14 cellular contexts compared by ENCODE assay signal in genomic region chr10:78688221-78688944, GRCh38.
DNase-seq lines count a peak whose midpoint lies in the region; ATAC-seq and TF ChIP-seq lines count a peak whose summit lies in the region.
"Had no signal": no experiment of that assay in that cellular context is flagged by ENCODE, and none has a peak within 500 bp of the region (broad histone marks: within the 10 kb centered on the region; RNA-seq: fewer than 3 reads in every experiment).

No MANE protein-coding gene starts in this region.

- DNase-seq in Caki2 (ENCODE audit: low read depth) (peak; percentile 75), NCI-H1436 (lab: John Stamatoyannopoulos, UW) (no peak), UCSD-AML1 (lab: John Stamatoyannopoulos, UW; ENCODE audit: unreplicated experiment) (no peak), GM19238 (ENCODE audit: insufficient read length, low spot score) (no peak)
- no peak for DNase-seq in T-helper 2 cell treated with Interferon-gamma antibody and Interleukin-4, amounts not matched to agents 5 μg/mL and 100 μg/mL, for 36 hours (ENCODE audit: low spot score)
- DNase-seq: activated B cell treated with CpG ODN at 0.5 μM for 24 hours; activated naive CD4-positive, alpha-beta T cell; KBM-7; OCI-M1; stimulated activated CD4-positive, alpha-beta T cell treated with anti-CD3 and anti-CD28 coated beads, Interleukin-2, amount 100 ng/mL, for 48 hours had no signal

- H3K4me1 ChIP-seq in gastroesophageal sphincter, result peaks cover 0 to 72% (median 15%) of the 10 kb centered on the region in 3 donors
- peaks cover 31% of the 10 kb centered on the region for H3K4me1 ChIP-seq in parathyroid adenoma

- H3K27me3 Mint-ChIP-seq in T-helper 2 cell treated with Interferon-gamma antibody and Interleukin-4, amounts not matched to agents 5 μg/mL and 100 μg/mL, for 36 hours (ENCODE audit: low read depth), result no peaks in the 10 kb centered on the region

- H3K9ac ChIP-seq in parathyroid adenoma, result no peak overlapping the region

- peak overlapping the region; percentile 84 to 89 (median 85) for H3K27ac ChIP-seq in gastroesophageal sphincter
- H3K27ac ChIP-seq in parathyroid adenoma, result peak overlapping the region; percentile 90
- H3K27ac ChIP-seq: body of pancreas had no signal

- H3K4me1 Mint-ChIP-seq in T-helper 2 cell treated with Interferon-gamma antibody and Interleukin-4, amounts not matched to agents 5 μg/mL and 100 μg/mL, for 36 hours (ENCODE audit: low read depth), result no peaks in the 10 kb centered on the region
- H3K4me1 Mint-ChIP-seq: activated B cell treated with CpG ODN at 0.5 μM for 24 hours had no signal

- H3K79me2 ChIP-seq in parathyroid adenoma, result no peaks in the 10 kb centered on the region

- peak; percentile 65 for ATAC-seq in SK-N-SH treated with all-trans-retinoic acid at 6 μM for 48 hours
- ATAC-seq in gastroesophageal sphincter, result no peak

- H3K27me3 ChIP-seq in gastroesophageal sphincter, result no peaks in the 10 kb centered on the region
- no peaks in the 10 kb centered on the region for H3K27me3 ChIP-seq in parathyroid adenoma (ENCODE audit: control insufficient read depth, insufficient read depth, low read length)
- H3K27me3 ChIP-seq: body of pancreas had no signal

- H3K36me3 ChIP-seq in gastroesophageal sphincter (no peaks in the 10 kb centered on the region), parathyroid adenoma (ENCODE audit: control insufficient read depth, insufficient read depth, low read length) (no peaks in the 10 kb centered on the region)

- in situ Hi-C loops in Caki2 (cut with HindIII; ENCODE audit: low pct_unique_long_range_greater_than_20kb, low sequenced_read_pairs), result no loop called here

- WGBS in gastroesophageal sphincter (ENCODE audit: low coverage in 1 of 2), 2 donors, result 68 to 71% methylated on average over 4 to 5 of the region's 6 CpGs

- no peaks in the 10 kb centered on the region for H3K9me3 Mint-ChIP-seq in T-helper 2 cell treated with Interferon-gamma antibody and Interleukin-4, amounts not matched to agents 5 μg/mL and 100 μg/mL, for 36 hours
- H3K9me3 Mint-ChIP-seq: activated B cell treated with CpG ODN at 0.5 μM for 24 hours had no signal

- peak overlapping the region; percentile 77 for H2AFZ ChIP-seq in parathyroid adenoma

- H3K4me3 ChIP-seq in gastroesophageal sphincter (no peak overlapping the region), parathyroid adenoma (ENCODE audit: low read depth, low read length) (no peak overlapping the region)
- H3K4me3 ChIP-seq: body of pancreas had no signal

- no peak overlapping the region for H3K27ac Mint-ChIP-seq in T-helper 2 cell treated with Interferon-gamma antibody and Interleukin-4, amounts not matched to agents 5 μg/mL and 100 μg/mL, for 36 hours
- H3K27ac Mint-ChIP-seq: activated B cell treated with CpG ODN at 0.5 μM for 24 hours had no signal

- no peaks in the 10 kb centered on the region for H3K36me3 Mint-ChIP-seq in T-helper 2 cell treated with Interferon-gamma antibody and Interleukin-4, amounts not matched to agents 5 μg/mL and 100 μg/mL, for 36 hours (ENCODE audit: low read depth)

- no peak overlapping the region for H3K4me2 ChIP-seq in parathyroid adenoma (ENCODE audit: low read length)

- no peaks in the 10 kb centered on the region for H3K9me3 ChIP-seq in gastroesophageal sphincter
- no peaks in the 10 kb centered on the region for H3K9me3 ChIP-seq in parathyroid adenoma (ENCODE audit: control insufficient read depth, low read length)
- H3K9me3 ChIP-seq: body of pancreas had no signal

- H3K4me3 Mint-ChIP-seq in T-helper 2 cell treated with Interferon-gamma antibody and Interleukin-4, amounts not matched to agents 5 μg/mL and 100 μg/mL, for 36 hours, result no peak overlapping the region
- H3K4me3 Mint-ChIP-seq: activated B cell treated with CpG ODN at 0.5 μM for 24 hours had no signal

- no peak for TF ChIP-seq CTCF in gastroesophageal sphincter (IDR thresholded peaks at IDR 0.05)
- no peak for TF ChIP-seq CTCF in parathyroid adenoma (IDR thresholded peaks at IDR 0.05)

- TF ChIP-seq POLR2A in gastroesophageal sphincter (IDR thresholded peaks at IDR 0.05), result no peak

- TF ChIP-seq EP300 in gastroesophageal sphincter (IDR thresholded peaks at IDR 0.05), result no peak

TF ChIP-seq in SK-N-SH treated with all-trans-retinoic acid at 6 μM for 48 hours, 23 proteins besides CTCF, POLR2A, EP300 and RAD21 (continues in another document):
- TF ChIP-seq BACH2 (CRISPR knock-in tag; IDR thresholded peaks at IDR 0.05; ENCODE audit: borderline replicate concordance) (no peak), ZNF70 (CRISPR knock-in tag; IDR thresholded peaks at IDR 0.05) (no peak), GLIS3 (CRISPR knock-in tag; IDR thresholded peaks at IDR 0.05) (no peak), PATZ1 (CRISPR knock-in tag; IDR thresholded peaks at IDR 0.05; ENCODE audit: borderline replicate concordance) (no peak), TSHZ2 (CRISPR knock-in tag; IDR thresholded peaks at IDR 0.05) (no peak), ZFP3 (CRISPR knock-in tag; IDR thresholded peaks at IDR 0.05) (no peak), POU6F1 (CRISPR knock-in tag; IDR thresholded peaks at IDR 0.05; ENCODE audit: borderline replicate concordance, low read depth) (no peak), TOX (CRISPR knock-in tag; IDR thresholded peaks at IDR 0.05; ENCODE audit: borderline replicate concordance) (no peak), CSDC2 (CRISPR knock-in tag; IDR thresholded peaks at IDR 0.05) (no peak), ISL1 (CRISPR knock-in tag; IDR thresholded peaks at IDR 0.05) (no peak), CREB5 (CRISPR knock-in tag; IDR thresholded peaks at IDR 0.05; ENCODE audit: low read depth) (no peak), OSR1 (CRISPR knock-in tag; IDR thresholded peaks at IDR 0.05) (no peak), ZNF8 (CRISPR knock-in tag; IDR thresholded peaks at IDR 0.05) (no peak), ARNTL (CRISPR knock-in tag; IDR thresholded peaks at IDR 0.05; ENCODE audit: borderline replicate concordance, low read depth) (no peak), ESRRG (CRISPR knock-in tag; IDR thresholded peaks at IDR 0.05) (no peak), ZC3H10 (CRISPR knock-in tag; IDR thresholded peaks at IDR 0.05) (no peak)
